Comparison of ENCODE assay signal across 8 cellular contexts in genomic region chr16:11669380-11670146, GRCh38. TPM values are rescaled to one million over a fixed set of nuclear protein-coding genes. Genes with fewer than 3 reads are reported as not detected.
DNase-seq lines count a peak whose midpoint lies in the region; ATAC-seq, FAIRE-seq and TF ChIP-seq lines count a peak whose summit lies in the region.

No MANE protein-coding gene starts in this region.

- peak overlapping the region; percentile 53 for H3K4me3 Mint-ChIP-seq in stimulated activated effector memory CD8-positive, alpha-beta T cell treated with anti-CD3 and anti-CD28 coated beads, Interleukin-12 subunit alpha, Interleukin-12 subunit beta, amount 100 ng/mL, for 72 hours

- no peaks in the 10 kb centered on the region for H3K36me3 Mint-ChIP-seq in stimulated activated effector memory CD8-positive, alpha-beta T cell treated with anti-CD3 and anti-CD28 coated beads, Interleukin-12 subunit alpha, Interleukin-12 subunit beta, amount 100 ng/mL, for 72 hours

- ATAC-seq in stimulated activated effector memory CD8-positive, alpha-beta T cell treated with anti-CD3 and anti-CD28 coated beads, Interleukin-12 subunit alpha, Interleukin-12 subunit beta, amount 100 ng/mL, for 72 hours, result no peak
- ATAC-seq in HG02884 (IDR thresholded peaks at IDR 0.05; ENCODE audit: unreplicated experiment), result no peak

- peaks cover 59% of the 10 kb centered on the region for H4K20me1 ChIP-seq in BLaER1
- no peaks in the 10 kb centered on the region for H4K20me1 ChIP-seq in KMS-11 (ENCODE audit: insufficient read depth)
- H4K20me1 ChIP-seq in keratinocyte (ENCODE audit: control insufficient read depth, extremely low read depth, insufficient read depth, low read length), result peaks cover 6% of the 10 kb centered on the region

- H3K4me1 ChIP-seq in BLaER1, result peaks cover 91% of the 10 kb centered on the region
- H3K4me1 ChIP-seq in KMS-11 (ENCODE audit: low read depth, poor library complexity, severe bottlenecking), result peaks cover 25% of the 10 kb centered on the region
- peaks cover 2% of the 10 kb centered on the region for H3K4me1 ChIP-seq in keratinocyte (ENCODE audit: control insufficient read depth, extremely low read depth, insufficient read depth, low read length)

- H3K36me3 ChIP-seq in BLaER1 (peaks cover 14% of the 10 kb centered on the region), KMS-11 (ENCODE audit: insufficient read depth) (no peaks in the 10 kb centered on the region), keratinocyte (ENCODE audit: control insufficient read depth in 2 of 2, extremely low read depth in 1 of 2, insufficient read depth in 2 of 2, low read length in 2 of 2) (no peaks in the 10 kb centered on the region)

- DNase-seq in astrocyte of the spinal cord (ENCODE audit: low read depth, low spot score), result no peak
- DNase-seq in keratinocyte (ENCODE audit: low read depth, low spot score), result no peak
- DNase-seq in stimulated activated effector memory CD8-positive, alpha-beta T cell treated with anti-CD3 and anti-CD28 coated beads, Interleukin-12 subunit alpha, Interleukin-12 subunit beta, amount 100 ng/mL, for 72 hours (ENCODE audit: low spot score in 2 of 2), result no peak
- no peak for DNase-seq in activated gamma-delta T cell treated with Interleukin-2 at 50 U/mL for 16 hours
- no peak for DNase-seq in NCI-H510A (lab: John Stamatoyannopoulos, UW)

- in situ Hi-C loops in astrocyte of the spinal cord (cut with HindIII; ENCODE audit: low sequenced_read_pairs), result no loop called here

- dilution Hi-C loops in keratinocyte (cut with MboI; ENCODE audit: extremely low pct_ligation_motif_present, low sequenced_read_pairs), result no loop called here

- no peak overlapping the region for H2AFZ ChIP-seq in KMS-11 (ENCODE audit: low read depth)
- no peak overlapping the region for H2AFZ ChIP-seq in keratinocyte (ENCODE audit: control insufficient read depth, low read length)

- H3K27ac ChIP-seq in BLaER1 (peak overlapping the region; percentile 90), KMS-11 (no peak overlapping the region), keratinocyte (ENCODE audit: control insufficient read depth, insufficient read depth, low read length) (no peak overlapping the region)

- no peaks in the 10 kb centered on the region for H3K9me3 ChIP-seq in BLaER1
- H3K9me3 ChIP-seq in keratinocyte (ENCODE audit: control insufficient read depth, low read depth, low read length), result no peaks in the 10 kb centered on the region

- H3K79me2 ChIP-seq in KMS-11 (ENCODE audit: insufficient read depth, low read depth) (no peaks in the 10 kb centered on the region), keratinocyte (ENCODE audit: control insufficient read depth, insufficient read depth, low read length) (peaks cover 12% of the 10 kb centered on the region)

- H3K4me2 ChIP-seq in BLaER1 (peak overlapping the region; percentile 98), KMS-11 (peak overlapping the region; percentile 78; the same call in 1 of the 2 replicates), keratinocyte (ENCODE audit: control insufficient read depth, extremely low read depth, insufficient read depth, low read depth, low read length) (peak overlapping the region; percentile 67)

- no peak overlapping the region for H3K27ac Mint-ChIP-seq in stimulated activated effector memory CD8-positive, alpha-beta T cell treated with anti-CD3 and anti-CD28 coated beads, Interleukin-12 subunit alpha, Interleukin-12 subunit beta, amount 100 ng/mL, for 72 hours

- H3K4me3 ChIP-seq in BLaER1 (peak overlapping the region; percentile 97), KMS-11 (IDR thresholded peaks at IDR 0.05; ENCODE audit: insufficient read depth, low read depth, low read length) (no peak overlapping the region), astrocyte of the spinal cord (ENCODE audit: low read depth, low read length) (peak overlapping the region; percentile 61), keratinocyte (ENCODE audit: control insufficient read depth in 2 of 3, extremely low read depth in 1 of 3, insufficient read depth in 2 of 3, low read depth in 1 of 3, low read length in 3 of 3) (peak overlapping the region; percentile 51 to 77 (median 73))

- TF ChIP-seq CTCF in KMS-11 (conservative IDR thresholded peaks at IDR 0.05; ENCODE audit: low read depth, low read length) (no peak), astrocyte of the spinal cord (IDR thresholded peaks at IDR 0.05; ENCODE audit: low read depth, low read length) (no peak), keratinocyte (optimal IDR thresholded peaks at IDR 0.05 in 1 of 3, IDR thresholded peaks at IDR 0.05 in 1 of 3, conservative IDR thresholded peaks at IDR 0.05 in 1 of 3; ENCODE audit: extremely low read depth in 1 of 3, insufficient read depth in 2 of 3, low read length in 3 of 3) (no peak)

- FAIRE-seq in keratinocyte (lab: Jason Lieb, UNC), result no peak

- peaks cover 59% of the 10 kb centered on the region for H3K4me1 Mint-ChIP-seq in stimulated activated effector memory CD8-positive, alpha-beta T cell treated with anti-CD3 and anti-CD28 coated beads, Interleukin-12 subunit alpha, Interleukin-12 subunit beta, amount 100 ng/mL, for 72 hours

- H3K9ac ChIP-seq in BLaER1, result peak overlapping the region; percentile 90
- H3K9ac ChIP-seq in KMS-11, result no peak overlapping the region
- H3K9ac ChIP-seq in keratinocyte (ENCODE audit: control insufficient read depth, extremely low read depth, insufficient read depth, low read length), result no peak overlapping the region

- no peaks in the 10 kb centered on the region for H3K9me3 Mint-ChIP-seq in stimulated activated effector memory CD8-positive, alpha-beta T cell treated with anti-CD3 and anti-CD28 coated beads, Interleukin-12 subunit alpha, Interleukin-12 subunit beta, amount 100 ng/mL, for 72 hours

- no peaks in the 10 kb centered on the region for H3K9me1 ChIP-seq in keratinocyte (ENCODE audit: control insufficient read depth, extremely low read depth, insufficient read depth, low read length)

- H3K27me3 ChIP-seq in BLaER1, result no peaks in the 10 kb centered on the region
- no peaks in the 10 kb centered on the region for H3K27me3 ChIP-seq in KMS-11 (ENCODE audit: insufficient read depth, low read depth)
- no peaks in the 10 kb centered on the region for H3K27me3 ChIP-seq in keratinocyte (ENCODE audit: control insufficient read depth, extremely low read depth, insufficient read depth, low read length)

RNA-seq across cellular contexts. Expression of gene SNN, which starts 1.3 kb away (rescaled TPM):
- 15.9 to 18.1 TPM (median 17.3 TPM) in 3 replicates for polyA plus RNA-seq in keratinocyte
- 6.6 TPM for polyA plus RNA-seq in keratinocyte (2011; ENCODE audit: low read depth)
- polyA plus RNA-seq in keratinocyte (2011; cell fraction: cytosol; rRNA removed), result 19.3 and 21.9 TPM in 2 replicates
- polyA plus RNA-seq in keratinocyte (2011; cell fraction: nucleus; rRNA removed), result 16.5 and 16.8 TPM in 2 replicates
- 12.8 and 15.6 TPM in 2 replicates for polyA plus RNA-seq in keratinocyte (2012; ENCODE audit: low replicate concordance)
- polyA minus RNA-seq in keratinocyte, result 10.2 to 11.8 TPM (median 11.2 TPM) in 3 replicates
- polyA minus RNA-seq in keratinocyte (2011; cell fraction: cytosol; rRNA and poly(A)+ RNA removed), result 17.3 TPM
- polyA minus RNA-seq in keratinocyte (2011; cell fraction: nucleus; rRNA and poly(A)+ RNA removed), result 6.4 and 10.1 TPM in 2 replicates
